Comparison of ENCODE assay signal across 8 cellular contexts in the genomic region with DNA sequence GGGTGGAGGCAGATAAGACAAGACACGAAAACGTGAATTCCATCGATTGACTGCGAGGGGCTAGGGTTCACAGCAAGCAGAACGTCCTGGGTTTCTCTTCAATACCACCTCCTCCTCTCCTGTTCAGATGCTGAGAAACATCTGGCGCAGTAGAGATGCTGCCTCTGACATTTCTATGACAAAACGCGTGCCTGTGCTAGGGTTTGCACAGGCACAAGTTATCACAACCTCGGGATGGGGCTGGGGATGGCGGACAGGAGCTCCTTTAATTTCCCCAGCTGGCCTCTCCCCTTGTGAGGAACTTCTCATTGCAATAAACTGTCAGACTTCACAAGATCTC.
DNase-seq lines count a peak whose midpoint lies in the region; TF ChIP-seq lines count a peak whose summit lies in the region.

No MANE protein-coding gene starts in this region.

- peak; percentile 66 for DNase-seq in Caki2 (ENCODE audit: low read depth)
- no peak for DNase-seq in Peyer's patch
- DNase-seq in esophagus muscularis mucosa (ENCODE audit: extremely low spot score) = no peak
- DNase-seq in osteocyte (ENCODE audit: extremely low spot score, unreplicated experiment) = no peak
- no peak for DNase-seq in iPS-NIHi7 (ENCODE audit: extremely low spot score)
- DNase-seq in NCI-H2171 treated with DMSO at 0.1 percent for 48 hours (lab: John Stamatoyannopoulos, UW) = no peak
- DNase-seq in cerebellar nuclear complex (lab: John Stamatoyannopoulos, UW) = no peak
- DNase-seq in NCI-H146 treated with DMSO at 0.1 percent for 48 hours (lab: John Stamatoyannopoulos, UW; ENCODE audit: unreplicated experiment) = no peak

- H3K27ac Mint-ChIP-seq in osteocyte (ENCODE audit: unreplicated experiment) = peak overlapping the region; percentile 72

- in situ Hi-C loops in Caki2 (cut with HindIII; ENCODE audit: low pct_unique_long_range_greater_than_20kb, low sequenced_read_pairs) = no loop called here

- H3K4me3 Mint-ChIP-seq in osteocyte (ENCODE audit: unreplicated experiment) = peak overlapping the region; percentile 83

- H3K36me3 Mint-ChIP-seq in osteocyte (ENCODE audit: unreplicated experiment) = peaks cover 14% of the 10 kb centered on the region

- H3K9me3 ChIP-seq in Peyer's patch (peaks cover 0 to 3% (median 0%) of the 10 kb centered on the region in 4 donors), esophagus muscularis mucosa (no peaks in the 10 kb centered on the region)

- H3K4me3 ChIP-seq in Peyer's patch (peak overlapping the region; percentile 57 to 92 (median 70)), esophagus muscularis mucosa (peak overlapping the region; percentile 80 to 87 (median 84))

- no peak for TF ChIP-seq POLR2A in Peyer's patch (IDR thresholded peaks at IDR 0.05)
- no peak for TF ChIP-seq POLR2A in esophagus muscularis mucosa (IDR thresholded peaks at IDR 0.05; ENCODE audit: low read depth)

- no peaks in the 10 kb centered on the region for H3K9me3 Mint-ChIP-seq in osteocyte (ENCODE audit: unreplicated experiment)

- H3K27ac ChIP-seq in Peyer's patch (peak overlapping the region; percentile 73 to 92 (median 86)), esophagus muscularis mucosa (replicated peaks in 1 of 4) (peak overlapping the region; percentile 95 to 99 (median 98))

- H3K36me3 ChIP-seq in Peyer's patch = no peaks in the 10 kb centered on the region
- H3K36me3 ChIP-seq in esophagus muscularis mucosa = peaks cover 0 to 8% (median 3%) of the 10 kb centered on the region in 4 donors

- TF ChIP-seq CTCF in Peyer's patch (IDR thresholded peaks at IDR 0.05) = no peak
- no peak for TF ChIP-seq CTCF in esophagus muscularis mucosa (IDR thresholded peaks at IDR 0.05)
- TF ChIP-seq CTCF in osteocyte (IDR thresholded peaks at IDR 0.05) = no peak

- peaks cover 0 to 22% (median 0%) of the 10 kb centered on the region in 4 donors for H3K4me1 ChIP-seq in Peyer's patch
- peaks cover 0 to 58% (median 41%) of the 10 kb centered on the region in 4 donors for H3K4me1 ChIP-seq in esophagus muscularis mucosa

- no peak for TF ChIP-seq EP300 in esophagus muscularis mucosa (IDR thresholded peaks at IDR 0.05)

- no peaks in the 10 kb centered on the region for H3K27me3 ChIP-seq in Peyer's patch
- no peaks in the 10 kb centered on the region for H3K27me3 ChIP-seq in esophagus muscularis mucosa

- H3K27me3 Mint-ChIP-seq in osteocyte (ENCODE audit: unreplicated experiment) = no peaks in the 10 kb centered on the region

- H3K4me1 Mint-ChIP-seq in osteocyte (ENCODE audit: unreplicated experiment) = peaks cover 54% of the 10 kb centered on the region

- intact Hi-C loops in esophagus muscularis mucosa (cut with DNase I) = loop anchor here (2.0 to 10.0 kb wide), 3 partner anchors 124 to 270 kb away; no protein-coding TSS in a partner anchor

- WGBS in esophagus muscularis mucosa = 17% methylated on average over 10 of the region's 10 CpGs
